ENCODE assay signal across 14 cellular contexts in genomic region chr3:112308151-112308911, GRCh38. TPM values are rescaled to one million over a fixed set of nuclear protein-coding genes. Genes with fewer than 3 reads are reported as not detected.
A peak's percentile ranks its signal among the peaks of the same experiment; 100 is the strongest.
DNase-seq lines count a peak whose midpoint lies in the region; ATAC-seq and TF ChIP-seq lines count a peak whose summit lies in the region.
"Had no signal": no experiment of that assay in that cellular context is flagged by ENCODE, and none has a peak within 500 bp of the region (broad histone marks: within the 10 kb centered on the region; RNA-seq: fewer than 3 reads in every experiment).

No MANE protein-coding gene starts in this region.

- H3K36me3 ChIP-seq in brain microvascular endothelial cell (replicated peaks) (no peaks in the 10 kb centered on the region), left lung (no peaks in the 10 kb centered on the region)

- DNase-seq in DMS53 (lab: John Stamatoyannopoulos, UW), result peak; percentile 97
- DNase-seq in NCI-H2171 treated with DMSO at 0.1 percent for 48 hours (lab: John Stamatoyannopoulos, UW), result peak; percentile 83
- peak; percentile 54 for DNase-seq in brain microvascular endothelial cell
- no peak for DNase-seq in left lung
- no peak for DNase-seq in inferior parietal cortex (ENCODE audit: extremely low spot score)
- DNase-seq in pons (ENCODE audit: low spot score), result no peak
- DNase-seq: activated CD4-positive, alpha-beta T cell treated with anti-CD3 and anti-CD28 coated beads for 4 hours; amniotic stem cell; CD4-positive, CD25-positive, alpha-beta regulatory T cell; posterior cingulate gyrus; stimulated activated CD8-positive, alpha-beta memory T cell treated with anti-CD3 and anti-CD28 coated beads, Interleukin-4, amount 100 ng/mL, for 48 hours had no signal

- intact Hi-C loops in left lung (cut with DNase I), result no loop called here

- H3K4me3 ChIP-seq in brain microvascular endothelial cell (ENCODE audit: low read depth, low read length) (no peak overlapping the region), left lung (no peak overlapping the region)

- H3K27ac ChIP-seq in brain microvascular endothelial cell (peak overlapping the region; percentile 31), left lung (no peak overlapping the region)

- H3K4me1 ChIP-seq in left lung, result peaks cover 0 to 10% of the 10 kb centered on the region in 2 donors

- TF ChIP-seq CTCF in brain microvascular endothelial cell (IDR thresholded peaks at IDR 0.05; ENCODE audit: low read depth, low read length, missing control alignments) (no peak), left lung (IDR thresholded peaks at IDR 0.05) (no peak)

- ATAC-seq in left lung (peak; percentile 65), HG03565 (IDR thresholded peaks at IDR 0.05; ENCODE audit: unreplicated experiment) (no peak), HG03439 (IDR thresholded peaks at IDR 0.05; ENCODE audit: unreplicated experiment) (no peak)
- ATAC-seq: HepG2 had no signal

- no peaks in the 10 kb centered on the region for H3K9me3 ChIP-seq in left lung

- H3K27me3 ChIP-seq in brain microvascular endothelial cell (replicated peaks), result no peaks in the 10 kb centered on the region
- H3K27me3 ChIP-seq in left lung, result no peaks in the 10 kb centered on the region

- in situ Hi-C loops in brain microvascular endothelial cell (cut with HindIII; ENCODE audit: low pct_ligation_motif_present, low sequenced_read_pairs), result loop anchor here (25.0 kb wide), 1 partner anchor 204 kb away; no protein-coding TSS in a partner anchor

RNA-seq across cellular contexts. Expression of gene SLC9C1, which starts 14.3 kb away (rescaled TPM):
- total RNA-seq in left lung, result under 1 TPM in 1 of 2 donors, not detected in 1; 0.20 TPM
- total RNA-seq: CD4-positive, CD25-positive, alpha-beta regulatory T cell; HepG2 had no signal

RNA-seq across cellular contexts. Expression of gene CD200, which starts 24.6 kb away (rescaled TPM):
- total RNA-seq in left lung, result 1 to 10 TPM; 6.6 to 7.9 TPM
- total RNA-seq: HepG2 had no signal

Comparison
In these comparisons a context has a peak if more than half of its experiments do, and no peak if none do; other contexts are left out.
1. DNase-seq: peak in DMS53 (single experiment), NCI-H2171 treated with DMSO at 0.1 percent for 48 hours (single experiment) and brain microvascular endothelial cell (single experiment); none in left lung (0 of 2), inferior parietal cortex (single experiment) and pons (single experiment).